In the genomic region with DNA sequence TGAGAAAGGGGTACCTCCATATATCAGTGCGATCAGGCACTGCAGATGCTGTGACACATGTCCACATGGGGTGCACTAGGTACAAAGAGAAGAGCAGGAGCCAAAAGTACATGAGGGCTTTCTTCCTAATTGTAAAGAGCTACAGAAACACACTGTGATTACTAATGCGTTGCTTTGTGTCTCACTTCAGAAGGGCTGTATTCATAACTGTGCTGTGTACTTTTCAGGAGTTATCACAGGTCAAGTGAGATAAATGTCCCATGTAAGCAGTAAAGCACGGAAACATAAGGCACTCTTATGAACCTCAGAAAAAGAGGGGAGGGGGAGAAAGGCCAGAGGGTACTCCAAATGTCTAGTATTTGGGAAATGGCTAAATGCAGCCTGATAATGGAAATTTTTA, we compare ENCODE assay signal across 20 cellular contexts. TPM values are rescaled to one million over a fixed set of nuclear protein-coding genes. Genes with fewer than 3 reads are reported as not detected.
A peak's percentile ranks its signal among the peaks of the same experiment; 100 is the strongest.
DNase-seq lines count a peak whose midpoint lies in the region; ATAC-seq and TF ChIP-seq lines count a peak whose summit lies in the region.
"Had no signal": no experiment of that assay in that cellular context is flagged by ENCODE, and none has a peak within 500 bp of the region (broad histone marks: within the 10 kb centered on the region; RNA-seq: fewer than 3 reads in every experiment).

No MANE protein-coding gene starts in this region.

- in situ Hi-C loops in KBM-7 (cut with MboI; ENCODE audit: low pct_unique_long_range_greater_than_20kb, low sequenced_read_pairs), result no loop called here

- peak overlapping the region; percentile 66 for H3K27ac ChIP-seq in upper lobe of right lung
- H3K27ac ChIP-seq: BLaER1, Peyer's patch had no signal

- H3K4me1 ChIP-seq in upper lobe of right lung, result peaks cover 44% of the 10 kb centered on the region

- peaks cover 16% of the 10 kb centered on the region for H3K36me3 ChIP-seq in upper lobe of right lung

- H3K36me3 Mint-ChIP-seq in activated naive CD4-positive, alpha-beta T cell treated with anti-CD3 and anti-CD28 coated beads, Interleukin-2, amount 50 U/mL, for 24 hours, result peaks cover 6% of the 10 kb centered on the region
- peaks cover 20% of the 10 kb centered on the region for H3K36me3 Mint-ChIP-seq in activated T-helper 17 cell treated with anti-CD3 and anti-CD28 coated beads, Interleukin-2, amount 50 U/mL, for 72 hours (ENCODE audit: low read depth)
- H3K36me3 Mint-ChIP-seq in mesothelial cell of epicardium, result peaks cover 8% of the 10 kb centered on the region
- peaks cover 31% of the 10 kb centered on the region for H3K36me3 Mint-ChIP-seq in effector memory CD8-positive, alpha-beta T cell (ENCODE audit: insufficient read depth)

- no peak overlapping the region for H3K4me3 Mint-ChIP-seq in activated naive CD4-positive, alpha-beta T cell treated with anti-CD3 and anti-CD28 coated beads, Interleukin-2, amount 50 U/mL, for 24 hours
- H3K4me3 Mint-ChIP-seq in activated T-helper 17 cell treated with anti-CD3 and anti-CD28 coated beads, Interleukin-2, amount 50 U/mL, for 72 hours, result no peak overlapping the region
- H3K4me3 Mint-ChIP-seq in mesothelial cell of epicardium, result no peak overlapping the region
- no peak overlapping the region for H3K4me3 Mint-ChIP-seq in effector memory CD8-positive, alpha-beta T cell
- H3K4me3 Mint-ChIP-seq: CD8-positive, alpha-beta memory T cell had no signal

- intact Hi-C loops in upper lobe of right lung (cut with DNase I), result no loop called here

- no peaks in the 10 kb centered on the region for H3K9me3 Mint-ChIP-seq in activated naive CD4-positive, alpha-beta T cell treated with anti-CD3 and anti-CD28 coated beads, Interleukin-2, amount 50 U/mL, for 24 hours
- H3K9me3 Mint-ChIP-seq in activated T-helper 17 cell treated with anti-CD3 and anti-CD28 coated beads, Interleukin-2, amount 50 U/mL, for 72 hours, result no peaks in the 10 kb centered on the region
- H3K9me3 Mint-ChIP-seq in mesothelial cell of epicardium, result no peaks in the 10 kb centered on the region
- no peaks in the 10 kb centered on the region for H3K9me3 Mint-ChIP-seq in effector memory CD8-positive, alpha-beta T cell
- H3K9me3 Mint-ChIP-seq: CD8-positive, alpha-beta memory T cell had no signal

- H3K4me3 ChIP-seq in upper lobe of right lung, result no peak overlapping the region
- H3K4me3 ChIP-seq: BLaER1, Peyer's patch had no signal

- H3K9me3 ChIP-seq in upper lobe of right lung, result no peaks in the 10 kb centered on the region
- H3K9me3 ChIP-seq: BLaER1, Peyer's patch had no signal

- no peak for ATAC-seq in activated T-helper 17 cell treated with anti-CD3 and anti-CD28 coated beads, Interleukin-2, amount 50 U/mL, for 72 hours (replicated peaks)
- ATAC-seq in upper lobe of right lung (peak; percentile 60), HG02763 (IDR thresholded peaks at IDR 0.05; ENCODE audit: unreplicated experiment) (no peak)
- ATAC-seq in effector memory CD8-positive, alpha-beta T cell (replicated peaks), result no peak
- ATAC-seq: SK-N-SH treated with all-trans-retinoic acid at 6 μM for 48 hours had no signal

- TF ChIP-seq CTCF in mesothelial cell of epicardium (IDR thresholded peaks at IDR 0.05; ENCODE audit: unreplicated experiment) (no peak), upper lobe of right lung (IDR thresholded peaks at IDR 0.05) (no peak)

- no peaks in the 10 kb centered on the region for H3K27me3 ChIP-seq in upper lobe of right lung
- H3K27me3 ChIP-seq: BLaER1, Peyer's patch had no signal

- H3K4me1 Mint-ChIP-seq in activated naive CD4-positive, alpha-beta T cell treated with anti-CD3 and anti-CD28 coated beads, Interleukin-2, amount 50 U/mL, for 24 hours, result peaks cover 34% of the 10 kb centered on the region
- H3K4me1 Mint-ChIP-seq in activated T-helper 17 cell treated with anti-CD3 and anti-CD28 coated beads, Interleukin-2, amount 50 U/mL, for 72 hours, result peaks cover 6% of the 10 kb centered on the region
- peaks cover 9% of the 10 kb centered on the region for H3K4me1 Mint-ChIP-seq in mesothelial cell of epicardium
- H3K4me1 Mint-ChIP-seq in effector memory CD8-positive, alpha-beta T cell (ENCODE audit: low read depth in 2 of 2), result peaks cover 22 to 43% of the 10 kb centered on the region in 2 donors

- no peak for DNase-seq in activated naive CD4-positive, alpha-beta T cell treated with anti-CD3 and anti-CD28 coated beads, Interleukin-2, amount 50 U/mL, for 16 hours
- DNase-seq in mesothelial cell of epicardium (ENCODE audit: low spot score in 2 of 2, unreplicated experiment in 2 of 2) (no peak), upper lobe of right lung (no peak), KBM-7 (no peak)
- DNase-seq in effector memory CD8-positive, alpha-beta T cell, result no peak
- DNase-seq: CD8-positive, alpha-beta memory T cell; GF-D8; IMR-90; Kasumi-1; NCI-H1105 treated with DMSO at 0.1 percent for 48 hours; NCI-H187 treated with DMSO at 0.1 percent for 48 hours; NCI-H2171 treated with DMSO at 0.1 percent for 48 hours; NCI-H748 treated with DMSO at 0.1 percent for 48 hours; Peyer's patch; Right ventricle myocardium superior had no signal

- peak overlapping the region; percentile 44 for H3K27ac Mint-ChIP-seq in activated naive CD4-positive, alpha-beta T cell treated with anti-CD3 and anti-CD28 coated beads, Interleukin-2, amount 50 U/mL, for 24 hours
- H3K27ac Mint-ChIP-seq in activated T-helper 17 cell treated with anti-CD3 and anti-CD28 coated beads, Interleukin-2, amount 50 U/mL, for 72 hours, result peak overlapping the region; percentile 10
- peak overlapping the region; percentile 32 for H3K27ac Mint-ChIP-seq in mesothelial cell of epicardium
- no peak overlapping the region for H3K27ac Mint-ChIP-seq in effector memory CD8-positive, alpha-beta T cell

- H3K27me3 Mint-ChIP-seq in activated naive CD4-positive, alpha-beta T cell treated with anti-CD3 and anti-CD28 coated beads, Interleukin-2, amount 50 U/mL, for 24 hours, result no peaks in the 10 kb centered on the region
- no peaks in the 10 kb centered on the region for H3K27me3 Mint-ChIP-seq in activated T-helper 17 cell treated with anti-CD3 and anti-CD28 coated beads, Interleukin-2, amount 50 U/mL, for 72 hours
- H3K27me3 Mint-ChIP-seq in mesothelial cell of epicardium (ENCODE audit: low read depth), result no peaks in the 10 kb centered on the region
- no peaks in the 10 kb centered on the region for H3K27me3 Mint-ChIP-seq in effector memory CD8-positive, alpha-beta T cell
- H3K27me3 Mint-ChIP-seq: CD8-positive, alpha-beta memory T cell had no signal

RNA-seq across cellular contexts. Expression of a gene that starts 10.6 kb away (rescaled TPM):
- total RNA-seq in activated T-helper 17 cell treated with anti-CD3 and anti-CD28 coated beads, Interleukin-2, amount 50 U/mL, for 72 hours, result 10 to 100 TPM; 17.9 to 32.8 TPM
- total RNA-seq in mesothelial cell of epicardium (34.3 to 36.2 TPM (median 35.8 TPM) in 3 replicates), upper lobe of right lung (126 TPM)

RNA-seq across cellular contexts. Expression of a gene that starts 10.9 kb away (rescaled TPM):
- total RNA-seq in activated T-helper 17 cell treated with anti-CD3 and anti-CD28 coated beads, Interleukin-2, amount 50 U/mL, for 72 hours, result 10 to 100 TPM; 12.3 to 23.6 TPM
- total RNA-seq in mesothelial cell of epicardium, result 27.7 to 33.2 TPM (median 32.5 TPM) in 3 replicates
- total RNA-seq in upper lobe of right lung, result 2.6 TPM

Comparison
In these comparisons a context has a peak if more than half of its experiments do, and no peak if none do; other contexts are left out.
1. H3K27ac Mint-ChIP-seq: peak in activated naive CD4-positive, alpha-beta T cell treated with anti-CD3 and anti-CD28 coated beads, Interleukin-2, amount 50 U/mL, for 24 hours (single experiment), activated T-helper 17 cell treated with anti-CD3 and anti-CD28 coated beads, Interleukin-2, amount 50 U/mL, for 72 hours (single experiment) and mesothelial cell of epicardium (single experiment); none in effector memory CD8-positive, alpha-beta T cell (0 of 2).